Comparison of ENCODE assay signal across 1 cellular context in the genomic region with DNA sequence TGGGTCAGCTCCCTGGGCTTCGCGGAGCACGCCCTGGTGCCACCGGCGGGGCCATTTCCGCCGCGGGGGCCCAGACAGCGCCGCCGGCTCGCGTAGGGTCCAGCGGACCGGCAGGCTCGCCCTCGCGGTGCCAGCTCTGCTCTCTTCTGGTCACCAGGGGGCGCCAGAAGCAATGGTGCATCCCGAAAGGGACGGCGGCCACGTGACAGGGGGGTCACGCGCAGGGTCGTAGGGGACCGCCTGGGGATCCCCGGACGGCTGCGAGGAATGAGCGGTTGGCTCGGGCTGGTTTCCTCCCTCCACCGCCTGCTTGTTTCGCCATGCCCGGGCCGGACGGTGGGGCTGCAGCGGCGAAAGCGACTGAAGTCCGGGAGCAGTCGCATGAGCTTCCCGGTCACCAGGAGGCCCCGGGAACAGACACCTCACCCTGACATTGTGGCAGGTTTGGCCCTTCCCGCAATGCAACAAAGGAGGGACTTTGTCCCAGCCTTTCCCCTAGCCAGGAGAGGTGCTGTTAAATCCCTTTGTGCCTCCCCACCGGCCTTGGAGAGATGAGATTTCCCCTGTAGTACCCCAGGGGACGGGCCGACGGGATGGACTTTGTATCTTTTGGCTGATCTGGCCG.
TF ChIP-seq lines count a peak whose summit lies in the region.

No MANE protein-coding gene starts in this region.

TF ChIP-seq in HepG2, 621 proteins besides CTCF, POLR2A, EP300 and RAD21 (continued from another document and continues in another):
- peak; percentile 31; the same call in 1 of the 2 replicates for TF ChIP-seq RARA (CRISPR knock-in tag; IDR thresholded peaks at IDR 0.05)
- peak; percentile 47; the same call in 1 of the 2 replicates for TF ChIP-seq HDAC2 (CRISPR knock-in tag; IDR thresholded peaks at IDR 0.05)
- TF ChIP-seq, protein P1, sequence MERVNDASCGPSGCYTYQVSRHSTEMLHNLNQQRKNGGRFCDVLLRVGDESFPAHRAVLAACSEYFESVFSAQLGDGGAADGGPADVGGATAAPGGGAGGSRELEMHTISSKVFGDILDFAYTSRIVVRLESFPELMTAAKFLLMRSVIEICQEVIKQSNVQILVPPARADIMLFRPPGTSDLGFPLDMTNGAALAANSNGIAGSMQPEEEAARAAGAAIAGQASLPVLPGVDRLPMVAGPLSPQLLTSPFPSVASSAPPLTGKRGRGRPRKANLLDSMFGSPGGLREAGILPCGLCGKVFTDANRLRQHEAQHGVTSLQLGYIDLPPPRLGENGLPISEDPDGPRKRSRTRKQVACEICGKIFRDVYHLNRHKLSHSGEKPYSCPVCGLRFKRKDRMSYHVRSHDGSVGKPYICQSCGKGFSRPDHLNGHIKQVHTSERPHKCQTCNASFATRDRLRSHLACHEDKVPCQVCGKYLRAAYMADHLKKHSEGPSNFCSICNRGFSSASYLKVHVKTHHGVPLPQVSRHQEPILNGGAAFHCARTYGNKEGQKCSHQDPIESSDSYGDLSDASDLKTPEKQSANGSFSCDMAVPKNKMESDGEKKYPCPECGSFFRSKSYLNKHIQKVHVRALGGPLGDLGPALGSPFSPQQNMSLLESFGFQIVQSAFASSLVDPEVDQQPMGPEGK (CRISPR knock-in tag; IDR thresholded peaks at IDR 0.05), result peak; percentile 78
- TF ChIP-seq MED1 (CRISPR knock-in tag; IDR thresholded peaks at IDR 0.05), result peak; percentile 26; the same call in 1 of the 2 replicates
- peak; percentile 44 for TF ChIP-seq ZNF574 (CRISPR knock-in tag; IDR thresholded peaks at IDR 0.05)
- TF ChIP-seq SALL1 (CRISPR knock-in tag; IDR thresholded peaks at IDR 0.05), result peak; percentile 86
- TF ChIP-seq KLF6 (CRISPR knock-in tag; IDR thresholded peaks at IDR 0.05), result 0 out of 2 replicates have a peak, but pooled peaks have one; percentile 44
- TF ChIP-seq TAF1 (CRISPR knock-in tag; IDR thresholded peaks at IDR 0.05), result peak; percentile 41; the same call in 1 of the 2 replicates
- TF ChIP-seq GABPB1 (CRISPR knock-in tag; IDR thresholded peaks at IDR 0.05), result peak; percentile 90
- 0 out of 4 replicates have a peak, but pooled peaks of 1 of the 2 experiments have one; percentile 58 for TF ChIP-seq KLF16 (CRISPR knock-in tag; IDR thresholded peaks at IDR 0.05)
- no peak for TF ChIP-seq REXO4 (CRISPR knock-in tag; IDR thresholded peaks at IDR 0.05; ENCODE audit: borderline replicate concordance)
- no peak for TF ChIP-seq JUND (CRISPR knock-in tag; IDR thresholded peaks at IDR 0.05)
- peak; percentile 49; the same call in 1 of the 2 replicates for TF ChIP-seq MEIS1 (CRISPR knock-in tag; IDR thresholded peaks at IDR 0.05; ENCODE audit: borderline replicate concordance)
- TF ChIP-seq, protein P2, sequence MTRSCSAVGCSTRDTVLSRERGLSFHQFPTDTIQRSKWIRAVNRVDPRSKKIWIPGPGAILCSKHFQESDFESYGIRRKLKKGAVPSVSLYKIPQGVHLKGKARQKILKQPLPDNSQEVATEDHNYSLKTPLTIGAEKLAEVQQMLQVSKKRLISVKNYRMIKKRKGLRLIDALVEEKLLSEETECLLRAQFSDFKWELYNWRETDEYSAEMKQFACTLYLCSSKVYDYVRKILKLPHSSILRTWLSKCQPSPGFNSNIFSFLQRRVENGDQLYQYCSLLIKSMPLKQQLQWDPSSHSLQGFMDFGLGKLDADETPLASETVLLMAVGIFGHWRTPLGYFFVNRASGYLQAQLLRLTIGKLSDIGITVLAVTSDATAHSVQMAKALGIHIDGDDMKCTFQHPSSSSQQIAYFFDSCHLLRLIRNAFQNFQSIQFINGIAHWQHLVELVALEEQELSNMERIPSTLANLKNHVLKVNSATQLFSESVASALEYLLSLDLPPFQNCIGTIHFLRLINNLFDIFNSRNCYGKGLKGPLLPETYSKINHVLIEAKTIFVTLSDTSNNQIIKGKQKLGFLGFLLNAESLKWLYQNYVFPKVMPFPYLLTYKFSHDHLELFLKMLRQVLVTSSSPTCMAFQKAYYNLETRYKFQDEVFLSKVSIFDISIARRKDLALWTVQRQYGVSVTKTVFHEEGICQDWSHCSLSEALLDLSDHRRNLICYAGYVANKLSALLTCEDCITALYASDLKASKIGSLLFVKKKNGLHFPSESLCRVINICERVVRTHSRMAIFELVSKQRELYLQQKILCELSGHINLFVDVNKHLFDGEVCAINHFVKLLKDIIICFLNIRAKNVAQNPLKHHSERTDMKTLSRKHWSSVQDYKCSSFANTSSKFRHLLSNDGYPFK (CRISPR knock-in tag; IDR thresholded peaks at IDR 0.05; ENCODE audit: borderline replicate concordance), result peak; percentile 49; the same call in 1 of the 2 replicates
- 0 out of 2 replicates have a peak, but pooled peaks have one; percentile 19 for TF ChIP-seq FOXK1 (CRISPR knock-in tag; IDR thresholded peaks at IDR 0.05; ENCODE audit: borderline replicate concordance, low read depth)
- 0 out of 2 replicates have a peak, but pooled peaks have one; percentile 35 for TF ChIP-seq TARDBP (CRISPR knock-in tag; IDR thresholded peaks at IDR 0.05)
- peak; percentile 56; the same call in 1 of the 2 replicates for TF ChIP-seq SPEN (CRISPR knock-in tag; IDR thresholded peaks at IDR 0.05; ENCODE audit: low read depth)
- peak; percentile 49; the same call in 1 of the 2 replicates for TF ChIP-seq KDM5B (CRISPR knock-in tag; IDR thresholded peaks at IDR 0.05; ENCODE audit: borderline replicate concordance)
- peak; percentile 78 for TF ChIP-seq RBFOX2 (IDR thresholded peaks at IDR 0.05; ENCODE audit: low read depth, low read length)
- peak; percentile 67 for TF ChIP-seq SAP130 (CRISPR knock-in tag; IDR thresholded peaks at IDR 0.05; ENCODE audit: low read depth)
- TF ChIP-seq BCL6 (CRISPR knock-in tag; IDR thresholded peaks at IDR 0.05), result peak; percentile 15; the same call in 1 of the 2 replicates
- TF ChIP-seq, protein P3, sequence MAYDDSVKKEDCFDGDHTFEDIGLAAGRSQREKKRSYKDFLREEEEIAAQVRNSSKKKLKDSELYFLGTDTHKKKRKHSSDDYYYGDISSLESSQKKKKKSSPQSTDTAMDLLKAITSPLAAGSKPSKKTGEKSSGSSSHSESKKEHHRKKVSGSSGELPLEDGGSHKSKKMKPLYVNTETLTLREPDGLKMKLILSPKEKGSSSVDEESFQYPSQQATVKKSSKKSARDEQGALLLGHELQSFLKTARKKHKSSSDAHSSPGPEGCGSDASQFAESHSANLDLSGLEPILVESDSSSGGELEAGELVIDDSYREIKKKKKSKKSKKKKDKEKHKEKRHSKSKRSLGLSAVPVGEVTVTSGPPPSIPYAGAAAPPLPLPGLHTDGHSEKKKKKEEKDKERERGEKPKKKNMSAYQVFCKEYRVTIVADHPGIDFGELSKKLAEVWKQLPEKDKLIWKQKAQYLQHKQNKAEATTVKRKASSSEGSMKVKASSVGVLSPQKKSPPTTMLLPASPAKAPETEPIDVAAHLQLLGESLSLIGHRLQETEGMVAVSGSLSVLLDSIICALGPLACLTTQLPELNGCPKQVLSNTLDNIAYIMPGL (CRISPR knock-in tag; IDR thresholded peaks at IDR 0.05; ENCODE audit: borderline replicate concordance in 1 of 2, low read depth in 1 of 2), result peak; percentile 79 to 92; a peak in 3 of 4 replicates
- 0 out of 2 replicates have a peak, but pooled peaks have one; percentile 27 for TF ChIP-seq HNRNPL (IDR thresholded peaks at IDR 0.05; ENCODE audit: low read depth, low read length)
- TF ChIP-seq PHF8 (CRISPR knock-in tag; IDR thresholded peaks at IDR 0.05), result peak; percentile 56
- TF ChIP-seq ZNF451 (CRISPR knock-in tag; IDR thresholded peaks at IDR 0.05), result 0 out of 2 replicates have a peak, but pooled peaks have one; percentile 50
- TF ChIP-seq IKZF5 (CRISPR knock-in tag; IDR thresholded peaks at IDR 0.05), result 0 out of 2 replicates have a peak, but pooled peaks have one; percentile 20
- no peak for TF ChIP-seq ARID3A (IDR thresholded peaks at IDR 0.05; ENCODE audit: low read depth, low read length)
- TF ChIP-seq ARNT2 (CRISPR knock-in tag; IDR thresholded peaks at IDR 0.05; ENCODE audit: low read depth), result 0 out of 2 replicates have a peak, but pooled peaks have one; percentile 58
- no peak for TF ChIP-seq ATF7-NPFF (CRISPR knock-in tag; IDR thresholded peaks at IDR 0.05; ENCODE audit: low read depth)
- TF ChIP-seq ZNF567 (CRISPR knock-in tag; IDR thresholded peaks at IDR 0.05; ENCODE audit: borderline replicate concordance), result 0 out of 2 replicates have a peak, but pooled peaks have one; percentile 36
- TF ChIP-seq HMG20A (CRISPR knock-in tag; IDR thresholded peaks at IDR 0.05; ENCODE audit: borderline replicate concordance), result 0 out of 2 replicates have a peak, but pooled peaks have one; percentile 14
- TF ChIP-seq NCOA5 (CRISPR knock-in tag; IDR thresholded peaks at IDR 0.05), result no peak
- TF ChIP-seq, protein P4, sequence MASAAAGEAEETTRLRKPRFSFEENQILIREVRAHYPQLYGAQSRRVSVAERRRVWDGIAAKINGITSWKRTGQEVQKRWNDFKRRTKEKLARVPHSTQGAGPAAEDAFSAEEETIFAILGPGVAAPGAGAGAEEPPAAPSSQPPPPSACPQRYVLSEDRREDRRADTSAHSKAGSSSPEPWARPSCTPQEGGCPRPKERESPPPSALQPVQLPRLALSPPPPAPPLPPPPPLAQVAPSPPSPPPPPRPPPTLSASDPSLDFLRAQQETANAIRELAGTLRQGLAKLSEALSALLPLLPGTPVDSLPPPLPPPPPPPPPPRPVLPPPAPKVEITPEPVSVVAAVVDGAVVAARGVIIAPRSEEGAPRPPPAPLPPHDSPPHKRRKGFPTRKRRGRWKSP (CRISPR knock-in tag; IDR thresholded peaks at IDR 0.05), result 0 out of 2 replicates have a peak, but pooled peaks have one; percentile 49
- no peak for TF ChIP-seq IKZF4 (CRISPR knock-in tag; IDR thresholded peaks at IDR 0.05; ENCODE audit: borderline replicate concordance, low read depth, not compliant biosample characterization)
- peak; percentile 98 for TF ChIP-seq ARNTL (CRISPR knock-in tag; IDR thresholded peaks at IDR 0.05)
- TF ChIP-seq, protein P5, sequence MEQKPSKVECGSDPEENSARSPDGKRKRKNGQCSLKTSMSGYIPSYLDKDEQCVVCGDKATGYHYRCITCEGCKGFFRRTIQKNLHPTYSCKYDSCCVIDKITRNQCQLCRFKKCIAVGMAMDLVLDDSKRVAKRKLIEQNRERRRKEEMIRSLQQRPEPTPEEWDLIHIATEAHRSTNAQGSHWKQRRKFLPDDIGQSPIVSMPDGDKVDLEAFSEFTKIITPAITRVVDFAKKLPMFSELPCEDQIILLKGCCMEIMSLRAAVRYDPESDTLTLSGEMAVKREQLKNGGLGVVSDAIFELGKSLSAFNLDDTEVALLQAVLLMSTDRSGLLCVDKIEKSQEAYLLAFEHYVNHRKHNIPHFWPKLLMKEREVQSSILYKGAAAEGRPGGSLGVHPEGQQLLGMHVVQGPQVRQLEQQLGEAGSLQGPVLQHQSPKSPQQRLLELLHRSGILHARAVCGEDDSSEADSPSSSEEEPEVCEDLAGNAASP (CRISPR knock-in tag; IDR thresholded peaks at IDR 0.05; ENCODE audit: borderline replicate concordance), result peak; percentile 48; the same call in 1 of the 2 replicates
